Comparison of ENCODE assay signal across 17 cellular contexts in the genomic region with DNA sequence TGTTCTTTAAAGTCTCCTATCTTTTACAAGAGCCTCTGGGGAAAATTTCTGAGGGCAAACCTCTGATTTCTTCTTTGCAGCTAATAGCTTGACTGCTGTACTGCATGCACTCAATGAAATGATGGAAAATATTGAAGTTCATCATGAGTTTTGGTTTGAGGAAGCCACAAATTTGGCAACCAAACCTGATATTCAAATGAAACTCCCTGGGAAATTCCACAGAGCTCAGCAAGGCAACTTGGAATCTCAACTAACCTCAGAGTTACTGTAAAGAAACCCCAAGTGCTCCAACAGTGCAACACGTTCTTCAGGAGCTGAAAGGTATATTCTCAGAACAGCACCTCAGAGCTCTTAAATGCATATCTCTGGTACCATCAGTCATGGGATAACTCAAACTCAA. TPM values are rescaled to one million over a fixed set of nuclear protein-coding genes. Genes with fewer than 3 reads are reported as not detected.
DNase-seq lines count a peak whose midpoint lies in the region; ATAC-seq, FAIRE-seq and TF ChIP-seq lines count a peak whose summit lies in the region.
"Had no signal": no experiment of that assay in that cellular context is flagged by ENCODE, and none has a peak within 500 bp of the region (broad histone marks: within the 10 kb centered on the region; RNA-seq: fewer than 3 reads in every experiment).

No MANE protein-coding gene starts in this region.

- no peak for TF ChIP-seq EP300 in H1 (IDR thresholded peaks at IDR 0.05; ENCODE audit: borderline replicate concordance in 1 of 2, low read depth in 2 of 2, low read length in 2 of 2)

- no peak overlapping the region for H3T11ph ChIP-seq in H9 (ENCODE audit: low read length)

- POLR2A ChIA-PET in H1 (lab: Charles Lee; ENCODE audit: partially characterized antibody): interaction anchor here (1.2 to 2.2 kb wide), 2 partner anchors 11 to 14 kb away, joined by 3 to 7 read pairs; partner anchors contain the start of gene RNF6

- WGBS in H9 (ENCODE audit: extremely low coverage, insufficient read length, low lambda C conversion rate): no CpG with 5 or more reads among the region's 1 CpG
- 77% methylated on average over 1 of the region's 1 CpG; no CpG with 5 or more reads in 1 of the 2 experiments for WGBS in H1 (ENCODE audit: extremely low coverage in 1 of 2, insufficient coverage in 1 of 2, insufficient read length in 1 of 2, insufficient replicate concordance in 2 of 2, low coverage in 1 of 2, low lambda C conversion rate in 2 of 2, missing lambda C conversion rate in 1 of 2), 2 experiments
- 46% methylated on average over 1 of the region's 1 CpG for WGBS in mesenchymal stem cell

- H3K9me3 ChIP-seq in H9 (ENCODE audit: control insufficient read depth, low read depth, low read length) (no peaks in the 10 kb centered on the region), H1 (ENCODE audit: insufficient read depth in 2 of 2, low read depth in 1 of 2, low read length in 1 of 2) (no peaks in the 10 kb centered on the region), mesenchymal stem cell (ENCODE audit: control insufficient read depth, low read length) (no peaks in the 10 kb centered on the region)

- TF ChIP-seq CTCF in H9 (conservative IDR thresholded peaks at IDR 0.05) (no peak), astrocyte of the cerebellum (IDR thresholded peaks at IDR 0.05; ENCODE audit: low read depth, low read length, missing control alignments) (no peak), H1 (IDR thresholded peaks at IDR 0.05; ENCODE audit: control extremely low read depth in 1 of 3, insufficient read depth in 1 of 3, low read depth in 1 of 3, low read length in 3 of 3) (no peak)

- in situ Hi-C loops in astrocyte of the cerebellum (cut with HindIII; ENCODE audit: low sequenced_read_pairs): no loop called here

- H4K8ac ChIP-seq in H9 (replicated peaks; ENCODE audit: insufficient read length, low read depth, low read length) (no peak overlapping the region), H1 (ENCODE audit: extremely low read depth, insufficient read depth, low read length) (no peak overlapping the region), mesenchymal stem cell (ENCODE audit: low read length) (no peak overlapping the region)

- no peak for ATAC-seq in GM21737 (IDR thresholded peaks at IDR 0.05; ENCODE audit: unreplicated experiment)
- no peak for ATAC-seq in GM19452 (IDR thresholded peaks at IDR 0.05; ENCODE audit: unreplicated experiment)
- ATAC-seq: HCT116 had no signal

- H3K9ac ChIP-seq in H9 (ENCODE audit: extremely low read depth, insufficient read length, low read length) (peak overlapping the region; percentile 14), H1 (replicated peaks in 1 of 4; ENCODE audit: extremely low read depth in 1 of 4, low read depth in 3 of 4, low read length in 3 of 4) (no peak overlapping the region), mesenchymal stem cell (ENCODE audit: low read length) (no peak overlapping the region)

- peaks cover 12% of the 10 kb centered on the region for H3K27me3 Mint-ChIP-seq in H9 (ENCODE audit: low read depth)

- no peaks in the 10 kb centered on the region for H3K23me2 ChIP-seq in H9 (ENCODE audit: insufficient read length, low read depth, low read length, poor library complexity, severe bottlenecking)
- no peaks in the 10 kb centered on the region for H3K23me2 ChIP-seq in H1 (ENCODE audit: low read depth, low read length)

- H3K27ac Mint-ChIP-seq in H9: no peak overlapping the region
- H3K27ac Mint-ChIP-seq: CD4-positive, alpha-beta memory T cell had no signal

- H4K5ac ChIP-seq in H9 (ENCODE audit: insufficient read length, low read depth, low read length): no peak overlapping the region
- no peak overlapping the region for H4K5ac ChIP-seq in H1 (ENCODE audit: insufficient read length, low read depth, low read length)

- H3K4me1 Mint-ChIP-seq in H9: no peaks in the 10 kb centered on the region
- H3K4me1 Mint-ChIP-seq: CD4-positive, alpha-beta memory T cell had no signal

- no peak for TF ChIP-seq RAD21 in H1 (IDR thresholded peaks at IDR 0.05 in 1 of 2, conservative IDR thresholded peaks at IDR 0.05 in 1 of 2; ENCODE audit: low read depth in 2 of 2, low read length in 2 of 2)

- H3K36me3 ChIP-seq in H1 (ENCODE audit: control insufficient read depth in 2 of 4, insufficient read depth in 4 of 4, low read length in 3 of 4): no peaks in the 10 kb centered on the region
- H3K36me3 ChIP-seq in mesenchymal stem cell (ENCODE audit: control insufficient read depth in 1 of 2, insufficient read depth in 2 of 2, low read depth in 1 of 2, low read length in 2 of 2): no peaks in the 10 kb centered on the region

- H2BK15ac ChIP-seq in H9 (ENCODE audit: low read depth, low read length) (no peak overlapping the region), H1 (ENCODE audit: low read length) (no peak overlapping the region), mesenchymal stem cell (ENCODE audit: low read depth, poor library complexity, severe bottlenecking) (no peak overlapping the region)

- H3K27ac ChIP-seq in H9 (ENCODE audit: insufficient read length, low read depth, low read length) (no peak overlapping the region), H1 (ENCODE audit: low read depth, low read length) (no peak overlapping the region), mesenchymal stem cell (ENCODE audit: low read length, poor library complexity, severe bottlenecking) (no peak overlapping the region)

- CTCF ChIA-PET in H1 (lab: Charles Lee; ENCODE audit: partially characterized antibody): interaction anchor here (1.4 to 1.5 kb wide), 2 partner anchors 49 to 51 kb away, joined by 4 to 5 read pairs; no protein-coding TSS in a partner anchor

- H4K91ac ChIP-seq in H9 (ENCODE audit: insufficient read length, low read depth, low read length) (no peak overlapping the region), H1 (replicated peaks; ENCODE audit: insufficient read length, low read length) (no peak overlapping the region), mesenchymal stem cell (ENCODE audit: low read length) (peak overlapping the region; percentile 68)

- H3K79me1 ChIP-seq in H9 (ENCODE audit: insufficient read depth, low read depth, low read length, poor library complexity, severe bottlenecking) (no peaks in the 10 kb centered on the region), H1 (ENCODE audit: low read depth, low read length) (no peaks in the 10 kb centered on the region), mesenchymal stem cell (replicated peaks; ENCODE audit: low read length, poor library complexity, severe bottlenecking) (no peaks in the 10 kb centered on the region)

- no peak overlapping the region for H2AK5ac ChIP-seq in H9 (ENCODE audit: insufficient read length, low read length)
- 0 out of 2 replicates have a peak overlapping the region, but pooled peaks have one; percentile 26 for H2AK5ac ChIP-seq in H1 (ENCODE audit: low read depth, low read length)
- no peak overlapping the region for H2AK5ac ChIP-seq in mesenchymal stem cell (ENCODE audit: low read length, severe bottlenecking)

- no peak for FAIRE-seq in H1 (lab: Jason Lieb, UNC)
- FAIRE-seq: G401.6, GM19239 had no signal

- no peaks in the 10 kb centered on the region for H3K36me3 Mint-ChIP-seq in H9 (ENCODE audit: insufficient read depth in 1 of 3, low read depth in 3 of 3)
- H3K36me3 Mint-ChIP-seq: CD4-positive, alpha-beta memory T cell had no signal

- H4K20me1 ChIP-seq in H9 (ENCODE audit: control insufficient read depth, insufficient read depth, insufficient read length) (no peaks in the 10 kb centered on the region), H1 (replicated peaks in 1 of 2; ENCODE audit: control insufficient read depth in 1 of 2, insufficient read depth in 2 of 2, low read length in 2 of 2) (no peaks in the 10 kb centered on the region)

- H3K4me3 ChIP-seq in astrocyte of the cerebellum (ENCODE audit: low read depth, low read length) (no peak overlapping the region), H1 (ENCODE audit: extremely low read depth in 1 of 4, insufficient read depth in 2 of 4, low read depth in 3 of 4, low read length in 4 of 4) (no peak overlapping the region), mesenchymal stem cell (ENCODE audit: insufficient read depth in 1 of 2, low read depth in 1 of 2, low read length in 2 of 2) (no peak overlapping the region)

- H3K14ac ChIP-seq in H9 (ENCODE audit: insufficient read depth, low read length) (no peak overlapping the region), H1 (ENCODE audit: insufficient read length) (no peak overlapping the region), mesenchymal stem cell (ENCODE audit: low read length in 2 of 2) (no peak overlapping the region)

- H3K4me2 ChIP-seq in H9 (ENCODE audit: insufficient read depth, insufficient read length, low read length) (no peak overlapping the region), H1 (ENCODE audit: insufficient read depth in 1 of 2, low read depth in 2 of 2, low read length in 2 of 2) (no peak overlapping the region), mesenchymal stem cell (ENCODE audit: low read length, poor library complexity, severe bottlenecking) (no peak overlapping the region)

- H2BK5ac ChIP-seq in H9 (ENCODE audit: insufficient read length, low read length): no peak overlapping the region
- no peak overlapping the region for H2BK5ac ChIP-seq in H1 (ENCODE audit: low read depth, low read length)
- H2BK5ac ChIP-seq in mesenchymal stem cell (ENCODE audit: low read depth, low read length, poor library complexity, severe bottlenecking): no peak overlapping the region

- no peak overlapping the region for H3K23ac ChIP-seq in H9 (ENCODE audit: insufficient read length, low read depth, low read length)
- H3K23ac ChIP-seq in H1 (ENCODE audit: insufficient read length): no peak overlapping the region
- H3K23ac ChIP-seq in mesenchymal stem cell (ENCODE audit: low read length in 2 of 2): no peak overlapping the region

- H3K9me3 Mint-ChIP-seq in H9: no peaks in the 10 kb centered on the region
- H3K9me3 Mint-ChIP-seq: CD4-positive, alpha-beta memory T cell had no signal

- H3K4ac ChIP-seq in H9 (ENCODE audit: low read depth, low read length): no peak overlapping the region
- no peak overlapping the region for H3K4ac ChIP-seq in H1 (replicated peaks; ENCODE audit: insufficient read length, low read depth, low read length)
- H3K4ac ChIP-seq in mesenchymal stem cell (ENCODE audit: low read depth in 1 of 2, low read length in 2 of 2): no peak overlapping the region

- H3K27me3 ChIP-seq in H9 (ENCODE audit: insufficient read depth, low read length) (no peaks in the 10 kb centered on the region), H1 (replicated peaks in 1 of 4; ENCODE audit: control insufficient read depth in 3 of 4, extremely low read depth in 1 of 4, insufficient read depth in 3 of 4, low read length in 3 of 4) (no peaks in the 10 kb centered on the region), mesenchymal stem cell (ENCODE audit: control insufficient read depth in 1 of 2, insufficient read depth in 1 of 2, low read length in 2 of 2) (peaks cover 5 to 13% of the 10 kb centered on the region in 2 experiments)

- no peaks in the 10 kb centered on the region for H3K79me2 ChIP-seq in H9 (ENCODE audit: insufficient read depth, low read length)
- no peaks in the 10 kb centered on the region for H3K79me2 ChIP-seq in H1 (ENCODE audit: control insufficient read depth in 1 of 2, insufficient read depth in 2 of 2, low read length in 2 of 2)

- DNase-seq in H9: no peak
- peak; percentile 29 for DNase-seq in astrocyte of the cerebellum (ENCODE audit: low read depth)
- no peak for DNase-seq in H1 (ENCODE audit: low read depth in 1 of 2, low spot score in 2 of 2)
- DNase-seq in mesenchymal stem cell: no peak
- DNase-seq in stimulated activated CD4-positive, alpha-beta T cell treated with anti-CD3 and anti-CD28 coated beads, Interleukin-4, amount 100 ng/mL, for 1 hour: no peak
- DNase-seq: C1 segment of cervical spinal cord; CD4-positive, alpha-beta memory T cell; COR-L47; DMS153; DND-41; GOT3; H7 had no signal

- H2AFZ ChIP-seq in H9 (ENCODE audit: low read length) (no peak overlapping the region), H1 (ENCODE audit: low read length) (no peak overlapping the region; the same call in 1 of the 2 replicates), mesenchymal stem cell (ENCODE audit: low read depth, low read length) (no peak overlapping the region)

- H2BK120ac ChIP-seq in H9 (ENCODE audit: low read depth, low read length, poor library complexity, severe bottlenecking): no peak overlapping the region
- no peak overlapping the region for H2BK120ac ChIP-seq in H1 (replicated peaks; ENCODE audit: low read depth, low read length)
- no peak overlapping the region for H2BK120ac ChIP-seq in mesenchymal stem cell (ENCODE audit: low read depth, low read length)

- TF ChIP-seq POLR2A in H1 (IDR thresholded peaks at IDR 0.05; ENCODE audit: control extremely low read depth in 1 of 2, low read depth in 2 of 2, low read length in 2 of 2): no peak

- H3K18ac ChIP-seq in H9 (ENCODE audit: insufficient read length, low read depth, low read length) (no peak overlapping the region), H1 (ENCODE audit: extremely low read depth, low read length) (no peak overlapping the region), mesenchymal stem cell (ENCODE audit: low read depth in 1 of 2, low read length in 2 of 2) (no peak overlapping the region)

- H3K56ac ChIP-seq in H9 (ENCODE audit: insufficient read length, low read depth, low read length) (no peak overlapping the region), H1 (replicated peaks; ENCODE audit: insufficient read length, low read depth, low read length) (no peak overlapping the region)

- no peaks in the 10 kb centered on the region for H3K4me1 ChIP-seq in H9 (ENCODE audit: insufficient read depth, low read length)
- no peaks in the 10 kb centered on the region for H3K4me1 ChIP-seq in H1 (replicated peaks in 1 of 4; ENCODE audit: control insufficient read depth in 3 of 4, insufficient read depth in 4 of 4, low read length in 3 of 4)
- no peaks in the 10 kb centered on the region for H3K4me1 ChIP-seq in mesenchymal stem cell (ENCODE audit: control insufficient read depth, insufficient read depth, low read depth, low read length)

- H2BK20ac ChIP-seq in H9 (ENCODE audit: low read depth, low read length, poor library complexity, severe bottlenecking) (no peak overlapping the region), H1 (ENCODE audit: low read length) (no peak overlapping the region)

- H2BK12ac ChIP-seq in H9 (ENCODE audit: insufficient read length, low read depth, low read length): no peak overlapping the region
- no peak overlapping the region for H2BK12ac ChIP-seq in H1 (ENCODE audit: low read depth, low read length)
- no peak overlapping the region for H2BK12ac ChIP-seq in mesenchymal stem cell (ENCODE audit: low read length in 2 of 2)

- H3K4me3 Mint-ChIP-seq in H9: no peak overlapping the region
- H3K4me3 Mint-ChIP-seq: CD4-positive, alpha-beta memory T cell had no signal

RNA-seq across cellular contexts. Expression of gene RNF6, which starts 14.2 kb away (rescaled TPM):
- 18.3 and 19.5 TPM in 2 replicates for total RNA-seq in H9 (2021)
- 13.8 and 15.0 TPM in 2 replicates for total RNA-seq in H1 (2021; fragmentation: NEBNext Ultra II Directional; extraction: Animal tissue kit (Norgen Biotek cat#: 25700))
- polyA plus RNA-seq in H1 (2011; rRNA removed): 3.1 and 4.0 TPM in 2 replicates
- polyA plus RNA-seq in H1 (2011; cell fraction: cytosol; rRNA removed): 5.1 TPM
- polyA plus RNA-seq in H1 (2011; cell fraction: nucleus; rRNA removed): 4.7 TPM
- 6.7 to 8.2 TPM (median 7.4 TPM) in 4 replicates for polyA plus RNA-seq in H1 (2012, experiment 1 of 2)
- polyA plus RNA-seq in H1 (2012, experiment 2 of 2): 0.37 TPM
- polyA plus RNA-seq in H1 (2013, experiment 1 of 2): 8.9 TPM
- polyA plus RNA-seq in H1 (2013, experiment 2 of 2): 9.2 TPM
- 12.4 and 20.0 TPM in 2 replicates for polyA minus RNA-seq in H1 (2011; rRNA and poly(A)+ RNA removed)
- polyA minus RNA-seq in H1 (2011; cell fraction: cytosol; rRNA and poly(A)+ RNA removed): 8.1 TPM
- 36.3 TPM for polyA minus RNA-seq in H1 (2011; cell fraction: nucleus; rRNA and poly(A)+ RNA removed)
- polyA plus RNA-seq in mesenchymal stem cell (2013, experiment 1 of 2): 34.1 TPM
- 37.0 TPM for polyA plus RNA-seq in mesenchymal stem cell (2013, experiment 2 of 2)

RNA-seq across cellular contexts. Expression of gene CDK8, which starts 17.6 kb away (rescaled TPM):
- 16.2 and 18.1 TPM in 2 replicates for total RNA-seq in H9 (2021)
- 22.1 and 23.7 TPM in 2 replicates for total RNA-seq in H1 (2021; fragmentation: NEBNext Ultra II Directional; extraction: Animal tissue kit (Norgen Biotek cat#: 25700))
- polyA plus RNA-seq in H1 (2011; rRNA removed): 14.1 and 25.6 TPM in 2 replicates
- 22.6 TPM for polyA plus RNA-seq in H1 (2011; cell fraction: cytosol; rRNA removed)
- 20.3 TPM for polyA plus RNA-seq in H1 (2011; cell fraction: nucleus; rRNA removed)
- 16.3 to 18.6 TPM (median 18.0 TPM) in 4 replicates for polyA plus RNA-seq in H1 (2012, experiment 1 of 2)
- polyA plus RNA-seq in H1 (2012, experiment 2 of 2): 3.3 TPM
- 22.8 TPM for polyA plus RNA-seq in H1 (2013, experiment 1 of 2)
- polyA plus RNA-seq in H1 (2013, experiment 2 of 2): 20.2 TPM
- 41.1 and 43.9 TPM in 2 replicates for polyA minus RNA-seq in H1 (2011; rRNA and poly(A)+ RNA removed)
- 16.9 TPM for polyA minus RNA-seq in H1 (2011; cell fraction: cytosol; rRNA and poly(A)+ RNA removed)
- polyA minus RNA-seq in H1 (2011; cell fraction: nucleus; rRNA and poly(A)+ RNA removed): 23.4 TPM
- polyA plus RNA-seq in mesenchymal stem cell (2013, experiment 1 of 2): 27.5 TPM
- 28.0 TPM for polyA plus RNA-seq in mesenchymal stem cell (2013, experiment 2 of 2)
